Comparison of ENCODE assay signal across 1 cellular context in genomic region chr11:122808494-122808893, GRCh38.
TF ChIP-seq lines count a peak whose summit lies in the region.

No MANE protein-coding gene starts in this region.

TF ChIP-seq in GM23338, 12 proteins besides CTCF, POLR2A, EP300 and RAD21 (continued from another document):
- no peak for TF ChIP-seq EZH2 (IDR thresholded peaks at IDR 0.05; ENCODE audit: low read depth, unreplicated experiment)
- no peak for TF ChIP-seq POLR2AphosphoS5 (IDR thresholded peaks at IDR 0.05; ENCODE audit: low read depth)
- TF ChIP-seq ETS1 (IDR thresholded peaks at IDR 0.05), result no peak
- TF ChIP-seq STAT1 (IDR thresholded peaks at IDR 0.05; ENCODE audit: unreplicated experiment), result no peak
- TF ChIP-seq CREB1 (CRISPR knock-in tag; IDR thresholded peaks at IDR 0.05; ENCODE audit: low read depth), result no peak
